1 cellular context compared by ENCODE assay signal in the genomic region with DNA sequence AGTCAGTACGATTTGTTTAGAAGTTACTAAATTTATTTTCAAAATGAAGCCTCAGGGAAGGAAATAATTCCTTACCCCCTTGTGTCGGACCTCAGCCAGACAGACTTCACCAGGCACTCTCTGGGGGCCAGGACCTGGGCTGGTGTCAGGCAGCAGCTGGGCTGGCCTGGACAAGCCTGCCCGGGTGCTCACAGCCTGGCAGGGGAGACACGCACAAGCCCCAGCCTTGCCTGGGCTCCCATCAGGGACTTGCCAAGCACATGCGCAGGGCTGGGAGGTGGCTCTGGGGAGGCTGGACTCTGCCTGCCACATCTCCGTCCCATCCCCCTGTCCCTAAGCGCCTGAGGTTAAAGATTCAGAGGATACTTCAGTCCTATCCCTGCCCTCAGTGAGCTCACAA.
TF ChIP-seq lines count a peak whose summit lies in the region.

No MANE protein-coding gene starts in this region.

TF ChIP-seq in WTC11, 78 proteins besides CTCF, POLR2A, EP300 and RAD21 (continued from another document):
- TF ChIP-seq, protein P1, sequence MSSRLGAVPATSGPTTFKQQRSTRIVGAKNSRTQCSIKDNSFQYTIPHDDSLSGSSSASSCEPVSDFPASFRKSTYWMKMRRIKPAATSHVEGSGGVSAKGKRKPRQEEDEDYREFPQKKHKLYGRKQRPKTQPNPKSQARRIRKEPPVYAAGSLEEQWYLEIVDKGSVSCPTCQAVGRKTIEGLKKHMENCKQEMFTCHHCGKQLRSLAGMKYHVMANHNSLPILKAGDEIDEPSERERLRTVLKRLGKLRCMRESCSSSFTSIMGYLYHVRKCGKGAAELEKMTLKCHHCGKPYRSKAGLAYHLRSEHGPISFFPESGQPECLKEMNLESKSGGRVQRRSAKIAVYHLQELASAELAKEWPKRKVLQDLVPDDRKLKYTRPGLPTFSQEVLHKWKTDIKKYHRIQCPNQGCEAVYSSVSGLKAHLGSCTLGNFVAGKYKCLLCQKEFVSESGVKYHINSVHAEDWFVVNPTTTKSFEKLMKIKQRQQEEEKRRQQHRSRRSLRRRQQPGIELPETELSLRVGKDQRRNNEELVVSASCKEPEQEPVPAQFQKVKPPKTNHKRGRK (CRISPR knock-in tag; IDR thresholded peaks at IDR 0.05; ENCODE audit: borderline replicate concordance) = no peak
- TF ChIP-seq HMGA2 (CRISPR knock-in tag; IDR thresholded peaks at IDR 0.05) = no peak
- no peak for TF ChIP-seq FOXJ3 (CRISPR knock-in tag; IDR thresholded peaks at IDR 0.05; ENCODE audit: borderline replicate concordance)
- TF ChIP-seq, protein P2, sequence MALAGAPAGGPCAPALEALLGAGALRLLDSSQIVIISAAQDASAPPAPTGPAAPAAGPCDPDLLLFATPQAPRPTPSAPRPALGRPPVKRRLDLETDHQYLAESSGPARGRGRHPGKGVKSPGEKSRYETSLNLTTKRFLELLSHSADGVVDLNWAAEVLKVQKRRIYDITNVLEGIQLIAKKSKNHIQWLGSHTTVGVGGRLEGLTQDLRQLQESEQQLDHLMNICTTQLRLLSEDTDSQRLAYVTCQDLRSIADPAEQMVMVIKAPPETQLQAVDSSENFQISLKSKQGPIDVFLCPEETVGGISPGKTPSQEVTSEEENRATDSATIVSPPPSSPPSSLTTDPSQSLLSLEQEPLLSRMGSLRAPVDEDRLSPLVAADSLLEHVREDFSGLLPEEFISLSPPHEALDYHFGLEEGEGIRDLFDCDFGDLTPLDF (CRISPR knock-in tag; IDR thresholded peaks at IDR 0.05) = no peak
- no peak for TF ChIP-seq ZNF138 (CRISPR knock-in tag; conservative IDR thresholded peaks at IDR 0.05)
- no peak for TF ChIP-seq TP53 (CRISPR knock-in tag; IDR thresholded peaks at IDR 0.05)
- no peak for TF ChIP-seq NR3C1 (CRISPR knock-in tag; conservative IDR thresholded peaks at IDR 0.05; ENCODE audit: low read depth)
- no peak for TF ChIP-seq PRRX2 (CRISPR knock-in tag; IDR thresholded peaks at IDR 0.05)
- no peak for TF ChIP-seq E2F5 (CRISPR knock-in tag; IDR thresholded peaks at IDR 0.05)
- TF ChIP-seq IRF2 (CRISPR knock-in tag; IDR thresholded peaks at IDR 0.05; ENCODE audit: borderline replicate concordance, low read depth) = no peak
- TF ChIP-seq SMAD3 (CRISPR knock-in tag; IDR thresholded peaks at IDR 0.05; ENCODE audit: borderline replicate concordance) = no peak
- no peak for TF ChIP-seq MXD4 (CRISPR knock-in tag; IDR thresholded peaks at IDR 0.05; ENCODE audit: borderline replicate concordance)
- no peak for TF ChIP-seq TCF7 (CRISPR knock-in tag; IDR thresholded peaks at IDR 0.05; ENCODE audit: low read depth)
- no peak for TF ChIP-seq TEAD4 (CRISPR knock-in tag; IDR thresholded peaks at IDR 0.05)
- TF ChIP-seq HMGXB4 (CRISPR knock-in tag; IDR thresholded peaks at IDR 0.05) = no peak
- TF ChIP-seq, protein P3, sequence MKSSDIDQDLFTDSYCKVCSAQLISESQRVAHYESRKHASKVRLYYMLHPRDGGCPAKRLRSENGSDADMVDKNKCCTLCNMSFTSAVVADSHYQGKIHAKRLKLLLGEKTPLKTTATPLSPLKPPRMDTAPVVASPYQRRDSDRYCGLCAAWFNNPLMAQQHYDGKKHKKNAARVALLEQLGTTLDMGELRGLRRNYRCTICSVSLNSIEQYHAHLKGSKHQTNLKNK (CRISPR knock-in tag; IDR thresholded peaks at IDR 0.05) = no peak
- TF ChIP-seq FOXK1 (CRISPR knock-in tag; IDR thresholded peaks at IDR 0.05) = no peak
- no peak for TF ChIP-seq NFE2L1 (CRISPR knock-in tag; IDR thresholded peaks at IDR 0.05)
